Comparison of ENCODE assay signal across 9 cellular contexts in genomic region chr4:79516114-79516513, GRCh38.
"Had no signal": no experiment of that assay in that cellular context is flagged by ENCODE, and none has a peak within 500 bp of the region (broad histone marks: within the 10 kb centered on the region; RNA-seq: fewer than 3 reads in every experiment).

No MANE protein-coding gene starts in this region.

- H3K4me2 ChIP-seq: KMS-11 had no signal

- H3K9ac ChIP-seq: GM23248, KMS-11 had no signal

- H3K4me3 ChIP-seq: GM23248 had no signal

- FAIRE-seq: H1, H54, HTR-8/SVneo had no signal

- H2AFZ ChIP-seq: GM23248 had no signal

- H3K27ac Mint-ChIP-seq: H9 had no signal

- DNase-seq: GM23248, H9, HCEC 1CT, Karpas-422, KBM-7 had no signal

- H3K4me3 Mint-ChIP-seq: H9 had no signal

- H3K27ac ChIP-seq: GM23248, KMS-11 had no signal

- H3K4me1 Mint-ChIP-seq: H9 had no signal
